ENCODE assay signal across 18 cellular contexts in the genomic region with DNA sequence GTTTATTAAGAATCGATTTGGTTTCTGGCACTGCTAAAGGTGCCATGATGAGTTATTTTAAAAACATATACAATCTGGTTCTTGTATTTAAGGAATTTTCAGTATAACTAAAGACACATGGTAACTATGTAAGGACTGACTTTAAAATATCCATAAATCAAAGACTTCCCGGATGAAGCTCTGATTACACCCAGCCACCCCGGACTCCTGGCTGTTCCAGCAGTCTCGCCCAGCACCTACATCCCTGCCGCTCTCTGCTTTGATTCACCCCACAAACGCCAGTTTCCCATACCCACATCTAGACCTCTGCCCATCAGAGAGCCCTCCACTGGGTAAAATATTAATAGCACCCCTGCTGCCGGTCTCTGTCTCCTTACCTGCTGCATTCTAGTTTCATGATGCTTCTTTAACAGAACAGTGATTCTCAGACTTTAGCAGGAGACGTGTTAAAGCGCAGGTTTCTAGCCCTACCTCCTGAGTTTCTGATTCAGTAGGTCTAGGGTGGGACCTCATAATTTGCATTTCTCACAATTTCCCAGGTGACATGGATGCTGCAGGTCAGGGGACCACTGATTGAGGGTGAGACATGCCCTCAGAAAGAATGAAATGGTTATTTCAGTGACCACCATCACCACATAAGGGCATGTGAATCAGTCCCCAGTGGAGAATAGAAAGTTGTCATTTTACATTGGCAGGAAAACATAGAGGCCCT.
DNase-seq lines count a peak whose midpoint lies in the region; ATAC-seq and TF ChIP-seq lines count a peak whose summit lies in the region.
"Had no signal": no experiment of that assay in that cellular context is flagged by ENCODE, and none has a peak within 500 bp of the region (broad histone marks: within the 10 kb centered on the region; RNA-seq: fewer than 3 reads in every experiment).

No MANE protein-coding gene starts in this region.

- H3K4me3 ChIP-seq in choroid plexus epithelial cell (ENCODE audit: low read depth, low read length) = no peak overlapping the region
- no peak overlapping the region for H3K4me3 ChIP-seq in right lobe of liver
- H3K4me3 ChIP-seq: body of pancreas, esophagus squamous epithelium, GM23338, mucosa of descending colon, SJCRH30 had no signal

- H3K4me1 ChIP-seq in right lobe of liver = no peaks in the 10 kb centered on the region
- H3K4me1 ChIP-seq: body of pancreas, Caco-2, SJCRH30 had no signal

- 70% methylated on average over 9 of the region's 9 CpGs for WGBS in right lobe of liver (ENCODE audit: insufficient coverage, low coverage, low lambda C conversion rate, missing lambda C conversion rate)

- H3K27ac ChIP-seq in right lobe of liver = no peak overlapping the region
- H3K27ac ChIP-seq: body of pancreas, esophagus squamous epithelium, SJCRH30 had no signal

- no peaks in the 10 kb centered on the region for H3K9me3 ChIP-seq in right lobe of liver
- H3K9me3 ChIP-seq: body of pancreas, Caco-2, esophagus squamous epithelium, mucosa of descending colon, SJCRH30 had no signal

- intact Hi-C loops in right lobe of liver (cut with DNase I) = loop anchor here in 1 of 2 donors (10.0 kb wide), 1 partner anchor 120 kb away; no protein-coding TSS in a partner anchor

- no peak for TF ChIP-seq POLR2A in right lobe of liver (IDR thresholded peaks at IDR 0.05)

- no peak for DNase-seq in choroid plexus epithelial cell (ENCODE audit: low read depth)
- DNase-seq in right lobe of liver = no peak
- DNase-seq in SIG-M5 treated with dmso at 0.1 percent for 504 hours (lab: John Stamatoyannopoulos, UW; ENCODE audit: unreplicated experiment) = no peak
- DNase-seq in activated CD8-positive, alpha-beta memory T cell treated with anti-CD3 and anti-CD28 coated beads, Interleukin-2, amount 50 U/mL, for 48 hours = no peak
- DNase-seq: activated gamma-delta T cell treated with Interleukin-2 at 50 U/mL for 16 hours, body of pancreas, Caco-2, dermis blood vessel endothelial cell, esophagus squamous epithelium, mucosa of descending colon, NCI-H1105 treated with DMSO at 0.1 percent for 48 hours, posterior cingulate gyrus, SJCRH30 had no signal

- peak; percentile 90 for ATAC-seq in GM18868 (IDR thresholded peaks at IDR 0.05; ENCODE audit: unreplicated experiment)
- ATAC-seq in GM21619 (IDR thresholded peaks at IDR 0.05; ENCODE audit: unreplicated experiment) = peak; percentile 89
- peak; percentile 52 for ATAC-seq in HG03108 (IDR thresholded peaks at IDR 0.05; ENCODE audit: unreplicated experiment)
- ATAC-seq in right lobe of liver = no peak
- ATAC-seq in HG03039 (IDR thresholded peaks at IDR 0.05; ENCODE audit: unreplicated experiment) = no peak
- ATAC-seq: body of pancreas, GM23338, mucosa of descending colon had no signal

- TF ChIP-seq CTCF in choroid plexus epithelial cell (conservative IDR thresholded peaks at IDR 0.05; ENCODE audit: low read depth, low read length) = peak; percentile 3
- no peak for TF ChIP-seq CTCF in right lobe of liver (IDR thresholded peaks at IDR 0.05)

- no peaks in the 10 kb centered on the region for H3K36me3 ChIP-seq in right lobe of liver

- H3K27me3 ChIP-seq in right lobe of liver = no peaks in the 10 kb centered on the region
- H3K27me3 ChIP-seq: body of pancreas, esophagus squamous epithelium, SJCRH30 had no signal

Comparison
In these comparisons a context has a peak if more than half of its experiments do, and no peak if none do; other contexts are left out.
1. ATAC-seq: peak in GM18868 (single experiment), GM21619 (single experiment) and HG03108 (single experiment); none in right lobe of liver (0 of 4) and HG03039 (single experiment).